Comparison of ENCODE assay signal across 21 cellular contexts in the genomic region with DNA sequence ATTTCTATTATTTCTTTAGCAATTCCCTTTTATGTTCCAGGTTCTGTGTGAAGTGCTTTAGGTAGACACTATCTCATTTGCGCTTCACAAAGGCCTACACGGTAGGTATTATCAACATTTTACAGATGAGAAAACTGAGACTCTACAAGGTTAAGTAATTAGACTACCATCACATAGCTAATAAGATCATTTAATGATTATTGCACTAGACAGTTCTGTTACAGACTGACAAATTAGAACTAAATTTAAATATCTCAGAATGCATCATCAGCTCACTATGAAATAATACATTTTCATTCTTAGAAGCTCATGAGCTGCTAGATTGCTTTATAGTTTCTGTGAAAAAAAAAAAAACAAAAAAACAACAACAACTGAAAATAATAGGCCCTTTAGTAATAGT. TPM values are rescaled to one million over a fixed set of nuclear protein-coding genes. Genes with fewer than 3 reads are reported as not detected.
DNase-seq lines count a peak whose midpoint lies in the region; ATAC-seq, FAIRE-seq and TF ChIP-seq lines count a peak whose summit lies in the region.
"Had no signal": no experiment of that assay in that cellular context is flagged by ENCODE, and none has a peak within 500 bp of the region (broad histone marks: within the 10 kb centered on the region; RNA-seq: fewer than 3 reads in every experiment).

No MANE protein-coding gene starts in this region.

- H3K27ac ChIP-seq in CD4-positive, alpha-beta T cell (ENCODE audit: low read depth, low read length): no peak overlapping the region
- H3K27ac ChIP-seq: SJSA1 had no signal

- CTCF ChIA-PET in CD4-positive, alpha-beta T cell (lab: Charles Lee): interaction anchor here (0.6 to 1.4 kb wide), 3 partner anchors 157 to 436 kb away, joined by 3 to 4 read pairs (median 3); no protein-coding TSS in a partner anchor
- CTCF ChIA-PET in T-cell (lab: Charles Lee): interaction anchor here (0.6 to 1.3 kb wide), 5 partner anchors 18 to 435 kb away, joined by 3 to 4 read pairs (median 3); no protein-coding TSS in a partner anchor

- no peaks in the 10 kb centered on the region for H3K27me3 Mint-ChIP-seq in CD4-positive, alpha-beta T cell
- no peaks in the 10 kb centered on the region for H3K27me3 Mint-ChIP-seq in T-cell

- H3K9me3 ChIP-seq in CD4-positive, alpha-beta T cell (ENCODE audit: control insufficient read depth, low read length): no peaks in the 10 kb centered on the region
- H3K9me3 ChIP-seq: Caco-2, SJSA1 had no signal

- H3K4me1 Mint-ChIP-seq in CD4-positive, alpha-beta T cell (ENCODE audit: low read depth): peaks cover 66% of the 10 kb centered on the region
- peaks cover 48 to 69% (median 67%) of the 10 kb centered on the region in 3 donors for H3K4me1 Mint-ChIP-seq in T-cell

- no peak overlapping the region for H3K4me3 ChIP-seq in foreskin fibroblast (ENCODE audit: low read depth in 1 of 2, low read length in 2 of 2)
- H3K4me3 ChIP-seq: SJSA1 had no signal

- FAIRE-seq in G401.6 (lab: Jason Lieb, UNC) (peak; percentile 58), endometrium (lab: Jason Lieb, UNC) (peak; percentile 18)

- intact Hi-C loops in CD4-positive, alpha-beta T cell (cut with DNase I, micrococcal nuclease): no loop called here

- ATAC-seq in CD4-positive, alpha-beta T cell (ENCODE audit: poor library complexity): no peak
- no peak for ATAC-seq in T-cell (replicated peaks in 1 of 4)

- no peaks in the 10 kb centered on the region for H3K9me3 Mint-ChIP-seq in CD4-positive, alpha-beta T cell
- peaks cover 0 to 3% (median 0%) of the 10 kb centered on the region in 3 donors for H3K9me3 Mint-ChIP-seq in T-cell

- no peaks in the 10 kb centered on the region for H3K27me3 ChIP-seq in CD4-positive, alpha-beta T cell (ENCODE audit: control insufficient read depth, insufficient read depth, low read length)
- H3K27me3 ChIP-seq: SJSA1 had no signal

- H3K27ac Mint-ChIP-seq in CD4-positive, alpha-beta T cell: peak overlapping the region; percentile 85
- H3K27ac Mint-ChIP-seq in T-cell: peak overlapping the region; percentile 95 to 99

- no peak for TF ChIP-seq CTCF in CD4-positive, alpha-beta T cell (IDR thresholded peaks at IDR 0.05)
- TF ChIP-seq CTCF in foreskin fibroblast (IDR thresholded peaks at IDR 0.05; ENCODE audit: low read depth, low read length): no peak

- H3K4me3 Mint-ChIP-seq in CD4-positive, alpha-beta T cell: no peak overlapping the region
- no peak overlapping the region for H3K4me3 Mint-ChIP-seq in T-cell
- H3K4me3 Mint-ChIP-seq: CD14-positive monocyte had no signal

- no peak for DNase-seq in CD4-positive, alpha-beta T cell
- DNase-seq in T-cell (no peak), NCI-H2227 treated with DMSO at 0.1 percent for 48 hours (lab: John Stamatoyannopoulos, UW) (no peak), foreskin fibroblast (no peak), hypothalamus (lab: John Stamatoyannopoulos, UW) (no peak), NCI-H1105 (lab: John Stamatoyannopoulos, UW) (no peak)
- DNase-seq: AML-193, Caco-2, DMS153, GF-D8, GOT3, Kasumi-1, MM.1S, NCI-H1105 treated with DMSO at 0.1 percent for 48 hours, NCI-H1694, NCI-H2081 treated with DMSO at 0.1 percent for 48 hours, RPMI8226 had no signal

- peaks cover 68% of the 10 kb centered on the region for H3K36me3 Mint-ChIP-seq in CD4-positive, alpha-beta T cell (ENCODE audit: low read depth)
- H3K36me3 Mint-ChIP-seq in T-cell: peaks cover 52% of the 10 kb centered on the region

- POLR2A ChIA-PET in CD4-positive, alpha-beta T cell (lab: Charles Lee): no interaction called here
- POLR2A ChIA-PET in T-cell (lab: Charles Lee): interaction anchor here in 1 of 2 donors (0.6 to 0.7 kb wide), 4 partner anchors 31 to 459 kb away, joined by 3 to 6 read pairs (median 4); no protein-coding TSS in a partner anchor

RNA-seq across cellular contexts. Expression of a gene that starts 37.9 kb away (rescaled TPM):
- 10 to 100 TPM; 38.2 to 41.7 TPM for total RNA-seq in CD4-positive, alpha-beta T cell
- 10 to 100 TPM; 48.2 to 77.4 (median 69.4) TPM for total RNA-seq in T-cell
